10 cellular contexts compared by ENCODE assay signal in the genomic region with DNA sequence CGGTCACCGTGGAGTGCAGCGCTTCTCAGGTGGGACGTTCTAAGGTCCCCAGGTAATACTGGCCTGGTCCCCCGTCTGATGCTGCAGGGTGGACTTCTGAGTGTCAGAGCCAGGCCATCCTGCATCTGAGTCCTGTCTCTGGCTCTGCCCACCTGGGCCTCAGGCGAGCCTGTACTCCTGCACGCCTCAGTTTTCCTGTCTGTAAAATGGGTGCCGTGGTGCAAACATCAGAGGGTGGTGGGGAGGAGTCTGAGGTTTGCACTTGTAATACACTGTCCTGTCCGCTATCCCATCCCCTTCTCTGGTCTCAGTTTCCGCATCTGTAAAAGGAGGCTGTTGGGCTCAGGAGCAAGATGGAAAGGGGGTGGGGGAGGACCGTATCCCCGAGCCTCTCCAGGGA.
"Had no signal": no experiment of that assay in that cellular context is flagged by ENCODE, and none has a peak within 500 bp of the region (broad histone marks: within the 10 kb centered on the region; RNA-seq: fewer than 3 reads in every experiment).

No MANE protein-coding gene starts in this region.

- H3K4me3 Mint-ChIP-seq: GM23338, HFFc6 had no signal

- H2AFZ ChIP-seq: GM23338 had no signal

- FAIRE-seq: H1 had no signal

- H3K4me1 ChIP-seq: HAP-1 had no signal

- H3K27ac Mint-ChIP-seq: GM23338, HFFc6 had no signal

- H3K9me3 ChIP-seq: HAP-1 had no signal

- DNase-seq: H7, HFFc6, IMR-90, KBM-7 had no signal

- H3K27ac ChIP-seq: HL-60, KMS-11 had no signal

- H3K4me2 ChIP-seq: GM23338, KMS-11 had no signal

- H3K4me3 ChIP-seq: GM23338, HAP-1 had no signal

- H3K36me3 ChIP-seq: HAP-1 had no signal

- H3K4me1 Mint-ChIP-seq: GM23338 had no signal

- ATAC-seq: GM23338, HCT116 had no signal

- H3K9ac ChIP-seq: KMS-11 had no signal
